ENCODE assay signal across 1 cellular context in genomic region chr1:100810360-100810759, GRCh38.
TF ChIP-seq lines count a peak whose summit lies in the region.

No MANE protein-coding gene starts in this region.

TF ChIP-seq in SK-N-SH treated with all-trans-retinoic acid at 6 μM for 48 hours, 23 proteins besides CTCF, POLR2A, EP300 and RAD21 (continued from another document):
- TF ChIP-seq CSRNP3 (CRISPR knock-in tag; IDR thresholded peaks at IDR 0.05) = no peak
- TF ChIP-seq ZFP30 (CRISPR knock-in tag; IDR thresholded peaks at IDR 0.05) = no peak
- no peak for TF ChIP-seq OSR1 (CRISPR knock-in tag; IDR thresholded peaks at IDR 0.05)
- no peak for TF ChIP-seq RARB (CRISPR knock-in tag; IDR thresholded peaks at IDR 0.05)
- no peak for TF ChIP-seq ISL1 (CRISPR knock-in tag; IDR thresholded peaks at IDR 0.05)
- TF ChIP-seq GLIS3 (CRISPR knock-in tag; IDR thresholded peaks at IDR 0.05) = no peak
- no peak for TF ChIP-seq ZNF565 (CRISPR knock-in tag; conservative IDR thresholded peaks at IDR 0.05; ENCODE audit: low read depth)
- TF ChIP-seq SNAI2 (CRISPR knock-in tag; IDR thresholded peaks at IDR 0.05) = no peak
- no peak for TF ChIP-seq PPARA (CRISPR knock-in tag; IDR thresholded peaks at IDR 0.05; ENCODE audit: borderline replicate concordance)
- TF ChIP-seq TCF4 (CRISPR knock-in tag; IDR thresholded peaks at IDR 0.05; ENCODE audit: borderline replicate concordance) = no peak
- TF ChIP-seq ZNF70 (CRISPR knock-in tag; IDR thresholded peaks at IDR 0.05) = no peak
- no peak for TF ChIP-seq BACH2 (CRISPR knock-in tag; IDR thresholded peaks at IDR 0.05; ENCODE audit: borderline replicate concordance)
- TF ChIP-seq ZFP3 (CRISPR knock-in tag; IDR thresholded peaks at IDR 0.05) = no peak
- no peak for TF ChIP-seq ZC3H10 (CRISPR knock-in tag; IDR thresholded peaks at IDR 0.05)
